8 cellular contexts compared by ENCODE assay signal in genomic region chr4:74158561-74159396, GRCh38. TPM values are rescaled to one million over a fixed set of nuclear protein-coding genes. Genes with fewer than 3 reads are reported as not detected.
A peak's percentile ranks its signal among the peaks of the same experiment; 100 is the strongest.
DNase-seq lines count a peak whose midpoint lies in the region; ATAC-seq and TF ChIP-seq lines count a peak whose summit lies in the region.

No MANE protein-coding gene starts in this region.

- ATAC-seq in Right ventricle myocardium inferior: no peak
- ATAC-seq in HG02981 (IDR thresholded peaks at IDR 0.05; ENCODE audit: unreplicated experiment): no peak
- ATAC-seq in GM18873 (IDR thresholded peaks at IDR 0.05; ENCODE audit: low FRiP score, unreplicated experiment): no peak

- H2AFZ ChIP-seq in neuron (ENCODE audit: low read depth, low read length): peak overlapping the region; percentile 79

- no peaks in the 10 kb centered on the region for H3K9me3 ChIP-seq in cardiac muscle cell (ENCODE audit: low read depth)
- H3K9me3 ChIP-seq in neuron (ENCODE audit: low read length): no peaks in the 10 kb centered on the region

- H3K36me3 ChIP-seq in cardiac muscle cell (no peaks in the 10 kb centered on the region), neuron (ENCODE audit: insufficient read depth, low read length) (peaks cover 27% of the 10 kb centered on the region)

- no peaks in the 10 kb centered on the region for H3K27me3 ChIP-seq in cardiac muscle cell
- no peaks in the 10 kb centered on the region for H3K27me3 ChIP-seq in neuron (ENCODE audit: insufficient read depth, low read length)

- intact Hi-C loops in Right ventricle myocardium inferior (cut with DNase I): loop anchor here (10.0 kb wide), 1 partner anchor 1094 kb away; the partner anchor contains the start of gene COX18

- H3K27ac ChIP-seq in cardiac muscle cell: peak overlapping the region; percentile 91

- H3K4me3 ChIP-seq in cardiac muscle cell: peak overlapping the region; percentile 52
- H3K4me3 ChIP-seq in epithelial cell of proximal tubule (ENCODE audit: low read depth, low read length): peak overlapping the region; percentile 69
- H3K4me3 ChIP-seq in neuron (ENCODE audit: low read length): peak overlapping the region; percentile 68

- TF ChIP-seq CTCF in cardiac muscle cell (IDR thresholded peaks at IDR 0.05; ENCODE audit: low read depth, low read length) (no peak), epithelial cell of proximal tubule (conservative IDR thresholded peaks at IDR 0.05; ENCODE audit: low read depth, low read length) (no peak)

- DNase-seq in cardiac muscle cell (ENCODE audit: low read depth in 1 of 2, low spot score in 1 of 2) (peak in 1 of 2 donors; percentile 58), Right ventricle myocardium inferior (ENCODE audit: missing footprints) (no peak), RKO (ENCODE audit: low spot score) (peak; percentile 71), epithelial cell of proximal tubule (ENCODE audit: low read depth) (peak; percentile 39), NCI-H226 (no peak)

- H3K4me1 ChIP-seq in cardiac muscle cell (ENCODE audit: low read depth) (no peaks in the 10 kb centered on the region), neuron (ENCODE audit: insufficient read depth, low read length) (peaks cover 16% of the 10 kb centered on the region)

RNA-seq across cellular contexts. Expression of gene MTHFD2L, which starts 0.9 kb away (rescaled TPM):
- total RNA-seq in cardiac muscle cell: 9.2 and 12.3 TPM in 2 replicates
- 10.8 and 12.0 TPM in 2 replicates for polyA plus RNA-seq in cardiac muscle cell
- 10.1 TPM for total RNA-seq in Right ventricle myocardium inferior
- total RNA-seq in epithelial cell of proximal tubule: 5.5 and 15.4 TPM in 2 replicates

RNA-seq across cellular contexts. Expression of gene CXCL2, which starts 59.8 kb away (rescaled TPM):
- total RNA-seq in cardiac muscle cell (not detected in 2 replicates), Right ventricle myocardium inferior (9.5 TPM), epithelial cell of proximal tubule (17.7 and 18.6 TPM in 2 replicates)
- polyA plus RNA-seq in cardiac muscle cell: not detected in 2 replicates

Comparison
In these comparisons a context has a peak if more than half of its experiments do, and no peak if none do; other contexts are left out.
1. RNA of gene CXCL2, which starts 59.8 kb away (total RNA-seq): 17.7 to 18.6 TPM in epithelial cell of proximal tubule and 9.5 TPM in Right ventricle myocardium inferior (single experiment); not detected in cardiac muscle cell; every median in the first group is over 10 times any median in the second.
2. DNase-seq: peak in RKO (single experiment) and epithelial cell of proximal tubule (single experiment); none in Right ventricle myocardium inferior (single experiment) and NCI-H226 (single experiment).
3. Peak in every context shown above with its lines, with median percentiles within 50 percentile points of each other: H3K4me3 ChIP-seq.